2 cellular contexts compared by ENCODE assay signal in genomic region chr9:133357656-133358055, GRCh38.
TF ChIP-seq lines count a peak whose summit lies in the region.

No MANE protein-coding gene starts in this region.

TF ChIP-seq in IMR-90, 13 proteins besides CTCF, POLR2A, EP300 and RAD21:
- TF ChIP-seq MXI1 (IDR thresholded peaks at IDR 0.05; ENCODE audit: borderline replicate concordance, low read depth, low read length) (no peak), FOS (IDR thresholded peaks at IDR 0.05; ENCODE audit: low read depth, low read length) (no peak)

TF ChIP-seq in GM12878, 131 proteins besides CTCF, POLR2A, EP300 and RAD21:
- TF ChIP-seq SKIL (IDR thresholded peaks at IDR 0.05; ENCODE audit: low read depth, poor library complexity, severe bottlenecking) (no peak), HDAC6 (IDR thresholded peaks at IDR 0.05; ENCODE audit: unreplicated experiment) (no peak), NR2F1 (conservative IDR thresholded peaks at IDR 0.05) (no peak), IRF4 (IDR thresholded peaks at IDR 0.05; ENCODE audit: low read depth, low read length) (no peak), TCF3 (IDR thresholded peaks at IDR 0.05; ENCODE audit: borderline replicate concordance, insufficient read depth, low read depth, low read length) (no peak)
